1 cellular context compared by ENCODE assay signal in genomic region chr4:139689093-139689722, GRCh38.
A peak's percentile ranks its signal among the peaks of the same experiment; 100 is the strongest.
TF ChIP-seq lines count a peak whose summit lies in the region.

No MANE protein-coding gene starts in this region.

TF ChIP-seq in HepG2, 621 proteins besides CTCF, POLR2A, EP300 and RAD21 (continued from another document and continues in another):
- TF ChIP-seq E2F2 (CRISPR knock-in tag; IDR thresholded peaks at IDR 0.05; ENCODE audit: borderline replicate concordance) (no peak), ZNF30 (CRISPR knock-in tag; IDR thresholded peaks at IDR 0.05) (no peak), E2F5 (CRISPR knock-in tag; conservative IDR thresholded peaks at IDR 0.05) (no peak), AHDC1 (CRISPR knock-in tag; IDR thresholded peaks at IDR 0.05; ENCODE audit: borderline replicate concordance) (peak; percentile 98), ZNF280D (CRISPR knock-in tag; IDR thresholded peaks at IDR 0.05) (peak; percentile 90), BATF2 (CRISPR knock-in tag; IDR thresholded peaks at IDR 0.05) (no peak), ZBTB21 (CRISPR knock-in tag; IDR thresholded peaks at IDR 0.05) (no peak), ZNF772 (CRISPR knock-in tag; IDR thresholded peaks at IDR 0.05) (no peak), SP2 (CRISPR knock-in tag; IDR thresholded peaks at IDR 0.05) (no peak), DNMT1 (CRISPR knock-in tag; IDR thresholded peaks at IDR 0.05) (no peak), JDP2 (CRISPR knock-in tag; IDR thresholded peaks at IDR 0.05; ENCODE audit: borderline replicate concordance) (no peak), PRMT3 (CRISPR knock-in tag; IDR thresholded peaks at IDR 0.05; ENCODE audit: borderline replicate concordance, low read depth) (no peak), YEATS4 (CRISPR knock-in tag; IDR thresholded peaks at IDR 0.05; ENCODE audit: borderline replicate concordance) (peak; percentile 77), PATZ1 (CRISPR knock-in tag; IDR thresholded peaks at IDR 0.05) (peak; percentile 45; the same call in 1 of the 2 replicates), ZNF350 (CRISPR knock-in tag; IDR thresholded peaks at IDR 0.05; ENCODE audit: borderline replicate concordance, low read depth) (0 out of 2 replicates have a peak, but pooled peaks have one; percentile 22), ZNF615 (CRISPR knock-in tag; IDR thresholded peaks at IDR 0.05; ENCODE audit: borderline replicate concordance) (no peak), ARNTL (CRISPR knock-in tag; IDR thresholded peaks at IDR 0.05) (peak; percentile 52), NFE2 (CRISPR knock-in tag; IDR thresholded peaks at IDR 0.05) (no peak), HMGXB3 (CRISPR knock-in tag; IDR thresholded peaks at IDR 0.05; ENCODE audit: borderline replicate concordance) (no peak), ZNF841 (CRISPR knock-in tag; IDR thresholded peaks at IDR 0.05; ENCODE audit: borderline replicate concordance) (no peak), NPAS2 (CRISPR knock-in tag; IDR thresholded peaks at IDR 0.05; ENCODE audit: borderline replicate concordance) (no peak), SKIL (CRISPR knock-in tag; IDR thresholded peaks at IDR 0.05; ENCODE audit: borderline replicate concordance) (no peak), ZNF879 (CRISPR knock-in tag; IDR thresholded peaks at IDR 0.05) (no peak), ZNF335 (CRISPR knock-in tag; IDR thresholded peaks at IDR 0.05) (no peak), RXRA (CRISPR knock-in tag; IDR thresholded peaks at IDR 0.05) (peak; percentile 93; the same call in 1 of the 2 replicates), ARNT2 (CRISPR knock-in tag; IDR thresholded peaks at IDR 0.05; ENCODE audit: low read depth) (no peak), ATF7-NPFF (CRISPR knock-in tag; IDR thresholded peaks at IDR 0.05; ENCODE audit: low read depth) (no peak), ZNF770 (CRISPR knock-in tag; IDR thresholded peaks at IDR 0.05) (0 out of 2 replicates have a peak, but pooled peaks have one; percentile 13), CBX1 (IDR thresholded peaks at IDR 0.05; ENCODE audit: low read depth) (no peak), FOXP1 (IDR thresholded peaks at IDR 0.05) (peak; percentile 65), FOXP1 (CRISPR knock-in tag; IDR thresholded peaks at IDR 0.05) (peak; percentile 91), ZNF460 (CRISPR knock-in tag; IDR thresholded peaks at IDR 0.05; ENCODE audit: borderline replicate concordance) (no peak), NFKB2 (CRISPR knock-in tag; IDR thresholded peaks at IDR 0.05; ENCODE audit: borderline replicate concordance) (no peak), KDM2A (CRISPR knock-in tag; IDR thresholded peaks at IDR 0.05; ENCODE audit: borderline replicate concordance, low read depth) (no peak), POLR2G (IDR thresholded peaks at IDR 0.05; ENCODE audit: low read depth, low read length) (peak; percentile 56), ZBTB1 (CRISPR knock-in tag; IDR thresholded peaks at IDR 0.05; ENCODE audit: borderline replicate concordance) (no peak)
